In the genomic region with DNA sequence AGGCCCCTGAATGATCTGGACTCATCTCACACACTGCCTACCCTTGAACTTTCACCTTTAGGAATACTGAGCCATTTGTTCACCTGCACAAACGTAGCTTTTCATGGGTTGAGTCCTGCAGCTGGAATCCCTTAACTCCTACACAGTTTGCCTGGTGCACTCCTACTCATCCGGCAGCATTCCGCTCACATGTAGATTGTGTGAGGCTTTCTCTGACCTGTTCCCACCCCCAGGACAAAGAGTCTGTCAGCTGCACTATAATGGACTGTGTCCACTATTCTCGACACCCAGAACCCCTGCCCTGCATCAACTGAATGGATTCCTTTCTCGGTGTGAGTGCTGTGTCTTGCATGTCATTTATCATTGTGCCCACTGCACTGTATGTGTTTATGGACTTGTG, we compare ENCODE assay signal across 24 cellular contexts. TPM values are rescaled to one million over a fixed set of nuclear protein-coding genes. Genes with fewer than 3 reads are reported as not detected.
DNase-seq lines count a peak whose midpoint lies in the region; ATAC-seq and TF ChIP-seq lines count a peak whose summit lies in the region.
"Had no signal": no experiment of that assay in that cellular context is flagged by ENCODE, and none has a peak within 500 bp of the region (broad histone marks: within the 10 kb centered on the region; RNA-seq: fewer than 3 reads in every experiment).

No MANE protein-coding gene starts in this region.

- no peaks in the 10 kb centered on the region for H3K36me3 ChIP-seq in endodermal cell (ENCODE audit: control insufficient read depth, insufficient read depth, low read length)
- H3K36me3 ChIP-seq: SJSA1 had no signal

- H3K9me3 ChIP-seq in T-helper 17 cell (ENCODE audit: control insufficient read depth, low read length, poor library complexity, severe bottlenecking) = no peaks in the 10 kb centered on the region
- H3K9me3 ChIP-seq in endodermal cell (ENCODE audit: control insufficient read depth, low read length) = no peaks in the 10 kb centered on the region
- H3K9me3 ChIP-seq: Caco-2, SJSA1 had no signal

- H3K27me3 ChIP-seq in endodermal cell (ENCODE audit: control insufficient read depth, insufficient read depth, low read length, poor library complexity, severe bottlenecking) = peaks cover 8% of the 10 kb centered on the region
- H3K27me3 ChIP-seq: SJSA1 had no signal

- H3K9me3 Mint-ChIP-seq in endodermal cell (no peaks in the 10 kb centered on the region), neural crest cell (no peaks in the 10 kb centered on the region)
- H3K9me3 Mint-ChIP-seq: H9, IgD-negative memory B cell had no signal

- ATAC-seq in T-helper 17 cell (no peak), GM19328 (IDR thresholded peaks at IDR 0.05; ENCODE audit: unreplicated experiment) (no peak)
- ATAC-seq: GM23338 had no signal

- no peak overlapping the region for H3K4me3 ChIP-seq in endodermal cell (ENCODE audit: low read length)
- H3K4me3 ChIP-seq in lower leg skin (ENCODE audit: low read depth, poor library complexity, severe bottlenecking) = no peak overlapping the region
- H3K4me3 ChIP-seq: GM23338, PC-9, SJSA1 had no signal

- H3K4me3 Mint-ChIP-seq in T-helper 17 cell = no peak overlapping the region
- H3K4me3 Mint-ChIP-seq in endodermal cell = no peak overlapping the region
- peak overlapping the region; percentile 3 for H3K4me3 Mint-ChIP-seq in neural crest cell
- H3K4me3 Mint-ChIP-seq: CD4-positive, alpha-beta memory T cell; GM23338; H9 had no signal

- H3K36me3 Mint-ChIP-seq in T-helper 17 cell (ENCODE audit: low read depth) (peaks cover 2% of the 10 kb centered on the region), endodermal cell (ENCODE audit: low read depth) (no peaks in the 10 kb centered on the region), neural crest cell (ENCODE audit: low read depth) (no peaks in the 10 kb centered on the region)
- H3K36me3 Mint-ChIP-seq: CD4-positive, alpha-beta memory T cell; IgD-negative memory B cell had no signal

- H3K27ac Mint-ChIP-seq in T-helper 17 cell (peak overlapping the region; percentile 39), endodermal cell (no peak overlapping the region), neural crest cell (ENCODE audit: unreplicated experiment) (no peak overlapping the region)
- H3K27ac Mint-ChIP-seq: CD4-positive, alpha-beta memory T cell; GM23338; H9; IgD-negative memory B cell had no signal

- H3K27me3 Mint-ChIP-seq in T-helper 17 cell (peaks cover 26% of the 10 kb centered on the region), endodermal cell (ENCODE audit: insufficient read depth) (peaks cover 30% of the 10 kb centered on the region), neural crest cell (ENCODE audit: low read depth) (no peaks in the 10 kb centered on the region)

- DNase-seq in T-helper 17 cell = no peak
- no peak for DNase-seq in endodermal cell
- DNase-seq in neural crest cell (ENCODE audit: low read depth, low spot score) = no peak
- no peak for DNase-seq in posterior vena cava (ENCODE audit: low spot score)
- no peak for DNase-seq in lower leg skin (ENCODE audit: low spot score in 2 of 2)
- DNase-seq in activated CD4-positive, alpha-beta T cell treated with anti-CD3 and anti-CD28 coated beads for 4 hours = no peak
- DNase-seq: C1 segment of cervical spinal cord; Caco-2; CD4-positive, alpha-beta memory T cell; H9; MM.1S; NCI-H1694; NCI-H2029 treated with DMSO at 0.1 percent for 48 hours; NCI-H446 treated with DMSO at 0.1 percent for 48 hours; NCI-H526; NCI-H82; NK-92 treated with Interleukin-12 subunit alpha and Interleukin-12 subunit beta, amount 100 ng/mL, for 24 hours; PC-9; Right ventricle myocardium superior had no signal

- no peak overlapping the region for H3K9ac ChIP-seq in endodermal cell (ENCODE audit: extremely low read depth, low read length, poor library complexity, severe bottlenecking)
- H3K9ac ChIP-seq: KMS-11 had no signal

- intact Hi-C loops in posterior vena cava (cut with DNase I) (no loop called here), lower leg skin (cut with DNase I; ENCODE audit: low total_unique reads) (no loop called here)

- peaks cover 18% of the 10 kb centered on the region for H3K4me1 Mint-ChIP-seq in T-helper 17 cell
- H3K4me1 Mint-ChIP-seq in endodermal cell = peaks cover 16% of the 10 kb centered on the region
- H3K4me1 Mint-ChIP-seq in neural crest cell = peaks cover 49% of the 10 kb centered on the region

- TF ChIP-seq CTCF in endodermal cell (conservative IDR thresholded peaks at IDR 0.05) (no peak), neural crest cell (conservative IDR thresholded peaks at IDR 0.05) (no peak), lower leg skin (IDR thresholded peaks at IDR 0.05) (no peak)

- peaks cover 4% of the 10 kb centered on the region for H3K4me1 ChIP-seq in endodermal cell (ENCODE audit: control insufficient read depth, insufficient read depth, low read length)
- H3K4me1 ChIP-seq: Caco-2, SJSA1 had no signal

- 58 to 93% methylated on average over 4 to 5 of the region's 5 CpGs for WGBS in endodermal cell (ENCODE audit: insufficient coverage in 1 of 2, insufficient read length in 1 of 2), 2 experiments
- 77 to 90% methylated on average over 5 of the region's 5 CpGs for WGBS in lower leg skin, 2 donors

- H3K27ac ChIP-seq in endodermal cell (ENCODE audit: low read depth, low read length) = peak overlapping the region; percentile 85
- H3K27ac ChIP-seq: KMS-11, PC-9, SJSA1 had no signal

- no peak for TF ChIP-seq POLR2A in lower leg skin (IDR thresholded peaks at IDR 0.05)

RNA-seq across cellular contexts. Expression of a gene that starts 54.8 kb away (rescaled TPM):
- total RNA-seq in T-helper 17 cell (under 1 TPM in 1 of 2 donors, not detected in 1; 0.35 TPM), endodermal cell (10 to 100 TPM; 32.7 to 36.9 TPM), neural crest cell (9.7 and 13.4 TPM in 2 replicates), posterior vena cava (10 to 100 TPM in 1 of 2 donors, 1 to 10 TPM in 1; 6.9 to 10.8 TPM), lower leg skin (100 to 1,000 TPM in 3 of 4 donors, 10 to 100 TPM in 1; 99.4 to 120 (median 109) TPM)
- polyA plus RNA-seq in endodermal cell (2013, experiment 1 of 2) = 22.3 TPM
- polyA plus RNA-seq in endodermal cell (2013, experiment 2 of 2) = 23.5 TPM
- polyA plus RNA-seq: IgD-negative memory B cell had no signal
